In genomic region chr2:101253013-101253712, GRCh38 we compare ENCODE assay signal across 8 cellular contexts. TPM values are rescaled to one million over a fixed set of nuclear protein-coding genes. Genes with fewer than 3 reads are reported as not detected.
DNase-seq lines count a peak whose midpoint lies in the region; ATAC-seq, FAIRE-seq and TF ChIP-seq lines count a peak whose summit lies in the region.

No MANE protein-coding gene starts in this region.

- no peak for TF ChIP-seq CTCF in GM06990 (IDR thresholded peaks at IDR 0.05; ENCODE audit: insufficient read depth, low read length, poor library complexity, severe bottlenecking)
- no peak for TF ChIP-seq CTCF in GM23338 (conservative IDR thresholded peaks at IDR 0.05; ENCODE audit: low read depth in 2 of 2)
- TF ChIP-seq CTCF in Loucy (conservative IDR thresholded peaks at IDR 0.05; ENCODE audit: low read length): no peak
- TF ChIP-seq CTCF in MCF 10A (IDR thresholded peaks at IDR 0.05; ENCODE audit: unreplicated experiment): no peak
- TF ChIP-seq CTCF in keratinocyte (optimal IDR thresholded peaks at IDR 0.05 in 1 of 3, IDR thresholded peaks at IDR 0.05 in 1 of 3, conservative IDR thresholded peaks at IDR 0.05 in 1 of 3; ENCODE audit: extremely low read depth in 1 of 3, insufficient read depth in 2 of 3, low read length in 3 of 3): no peak

- H3K4me3 ChIP-seq in GM06990 (replicated peaks; ENCODE audit: low read depth, low read length) (peak overlapping the region; percentile 87), GM23338 (peak overlapping the region; percentile 99), Loucy (ENCODE audit: low read length, poor library complexity, severe bottlenecking) (peak overlapping the region; percentile 94), keratinocyte (ENCODE audit: control insufficient read depth in 2 of 3, extremely low read depth in 1 of 3, insufficient read depth in 2 of 3, low read depth in 1 of 3, low read length in 3 of 3) (peak overlapping the region; percentile 97 to 99 (median 99))

- intact Hi-C loops in MCF 10A (cut with micrococcal nuclease): loop anchor here (5.0 kb wide), 2 partner anchors 54 to 101 kb away; partner anchors contain the start of genes RNF149 and TBC1D8

- peak overlapping the region; percentile 92 for H3K4me3 Mint-ChIP-seq in GM23338
- H3K4me3 Mint-ChIP-seq in MCF 10A (ENCODE audit: unreplicated experiment): peak overlapping the region; percentile 93

- peaks cover 9% of the 10 kb centered on the region for H3K27me3 Mint-ChIP-seq in GM23338 (ENCODE audit: insufficient read depth, low read depth, poor library complexity)
- no peaks in the 10 kb centered on the region for H3K27me3 Mint-ChIP-seq in MCF 10A (ENCODE audit: insufficient read depth, unreplicated experiment)

- H3K36me3 ChIP-seq in GM06990 (ENCODE audit: control insufficient read depth, insufficient read depth, low read length) (no peaks in the 10 kb centered on the region), GM23338 (ENCODE audit: insufficient read depth) (0 out of 2 replicates have a peak, but pooled peaks cover 7% of the 10 kb centered on the region), Loucy (ENCODE audit: insufficient read depth, low read length) (no peaks in the 10 kb centered on the region), keratinocyte (ENCODE audit: control insufficient read depth in 2 of 2, extremely low read depth in 1 of 2, insufficient read depth in 2 of 2, low read length in 2 of 2) (no peaks in the 10 kb centered on the region)

- peaks cover 7% of the 10 kb centered on the region; the same call in 1 of the 2 replicates for H4K20me1 ChIP-seq in GM23338 (replicated peaks; ENCODE audit: insufficient read depth)
- peaks cover 33% of the 10 kb centered on the region for H4K20me1 ChIP-seq in Loucy (ENCODE audit: insufficient read depth, low read length, poor library complexity, severe bottlenecking)
- H4K20me1 ChIP-seq in keratinocyte (ENCODE audit: control insufficient read depth, extremely low read depth, insufficient read depth, low read length): no peaks in the 10 kb centered on the region

- H3K9me3 ChIP-seq in Loucy (ENCODE audit: insufficient read depth, low read depth, low read length) (no peaks in the 10 kb centered on the region), keratinocyte (ENCODE audit: control insufficient read depth, low read depth, low read length) (no peaks in the 10 kb centered on the region)

- no peak for FAIRE-seq in keratinocyte (lab: Jason Lieb, UNC)

- peaks cover 3% of the 10 kb centered on the region for H3K9me1 ChIP-seq in keratinocyte (ENCODE audit: control insufficient read depth, extremely low read depth, insufficient read depth, low read length)

- BruUV-seq in MCF 10A (replicated peaks; lab: Mats Ljungman, UMichigan): no TSS peak

- peak overlapping the region; percentile 89 for H3K9ac ChIP-seq in Loucy (ENCODE audit: low read depth, low read length, poor library complexity, severe bottlenecking)
- peak overlapping the region; percentile 93 for H3K9ac ChIP-seq in keratinocyte (ENCODE audit: control insufficient read depth, extremely low read depth, insufficient read depth, low read length)

- peak; percentile 57 for ATAC-seq in GM23338

- H3K27ac Mint-ChIP-seq in GM23338 (peak overlapping the region; percentile 80), MCF 10A (ENCODE audit: low read depth, unreplicated experiment) (peak overlapping the region; percentile 84)

- H3K36me3 Mint-ChIP-seq in GM23338 (ENCODE audit: low read depth) (peaks cover 19% of the 10 kb centered on the region), MCF 10A (ENCODE audit: insufficient read depth, unreplicated experiment) (peaks cover 31% of the 10 kb centered on the region)

- no peaks in the 10 kb centered on the region for H3K27me3 ChIP-seq in GM06990 (replicated peaks; ENCODE audit: control insufficient read depth, insufficient read depth, low read length)
- no peaks in the 10 kb centered on the region for H3K27me3 ChIP-seq in GM23338 (ENCODE audit: insufficient read depth)
- H3K27me3 ChIP-seq in Loucy (ENCODE audit: insufficient read depth, low read length, poor library complexity, severe bottlenecking): no peaks in the 10 kb centered on the region
- H3K27me3 ChIP-seq in keratinocyte (ENCODE audit: control insufficient read depth, extremely low read depth, insufficient read depth, low read length): no peaks in the 10 kb centered on the region

- no peaks in the 10 kb centered on the region for H3K9me2 ChIP-seq in GM23338 (ENCODE audit: insufficient read depth)
- H3K9me2 ChIP-seq in Loucy (replicated peaks; ENCODE audit: low read depth, low read length): no peaks in the 10 kb centered on the region

- H2AFZ ChIP-seq in GM23338 (peak overlapping the region; percentile 60; the same call in 1 of the 2 replicates), Loucy (ENCODE audit: low read length) (peak overlapping the region; percentile 79), keratinocyte (ENCODE audit: control insufficient read depth, low read length) (peak overlapping the region; percentile 78)

- H3K4me1 ChIP-seq in GM23338 (ENCODE audit: insufficient read depth) (peaks cover 30% of the 10 kb centered on the region), Loucy (ENCODE audit: insufficient read depth, low read length, poor library complexity, severe bottlenecking) (peaks cover 23% of the 10 kb centered on the region), keratinocyte (ENCODE audit: control insufficient read depth, extremely low read depth, insufficient read depth, low read length) (peaks cover 30% of the 10 kb centered on the region)

- dilution Hi-C loops in keratinocyte (cut with MboI; ENCODE audit: extremely low pct_ligation_motif_present, low sequenced_read_pairs): no loop called here

- H3K9me3 Mint-ChIP-seq in GM23338 (no peaks in the 10 kb centered on the region), MCF 10A (ENCODE audit: unreplicated experiment) (no peaks in the 10 kb centered on the region)

- peak overlapping the region; percentile 92 for H3K27ac ChIP-seq in GM23338 (ENCODE audit: low read depth)
- peak overlapping the region; percentile 84 for H3K27ac ChIP-seq in keratinocyte (ENCODE audit: control insufficient read depth, insufficient read depth, low read length)

- POLR2A ChIA-PET in MCF 10A (lab: Yijun Ruan, JAX): interaction anchor here (0.6 to 3.1 kb wide), 26 partner anchors 10 to 532 kb away, joined by 3 to 23 read pairs (median 5); partner anchors contain the start of genes RNF149, RPL31 and TBC1D8

- H3K4me2 ChIP-seq in GM23338: peak overlapping the region; percentile 100
- peak overlapping the region; percentile 93 for H3K4me2 ChIP-seq in Loucy (ENCODE audit: low read depth, low read length, poor library complexity, severe bottlenecking)
- peak overlapping the region; percentile 99 for H3K4me2 ChIP-seq in keratinocyte (ENCODE audit: control insufficient read depth, extremely low read depth, insufficient read depth, low read depth, low read length)

- no peak for DNase-seq in GM06990 (ENCODE audit: extremely low read depth, insufficient read length)
- DNase-seq in GM23338 (ENCODE audit: low spot score): peak; percentile 74
- DNase-seq in T1000 (lab: John Stamatoyannopoulos, UW): peak; percentile 67
- peak; percentile 55 for DNase-seq in MCF 10A (ENCODE audit: unreplicated experiment)
- DNase-seq in keratinocyte (ENCODE audit: low read depth, low spot score): no peak
- DNase-seq in stimulated activated CD4-positive, alpha-beta T cell treated with anti-CD3 and anti-CD28 coated beads, Interleukin-1b, Interleukin-23, amount 100 ng/mL, for 1 hour (ENCODE audit: low read depth in 2 of 2): peak; percentile 32 to 38
- no peak for DNase-seq in amniotic stem cell (lab: John Stamatoyannopoulos, UW)

- CTCF ChIA-PET in MCF 10A (lab: Yijun Ruan, JAX): interaction anchor here (0.7 to 4.4 kb wide), 8 partner anchors 10 to 447 kb away, joined by 3 to 31 read pairs (median 4); no protein-coding TSS in a partner anchor

- H3K79me2 ChIP-seq in GM23338 (replicated peaks; ENCODE audit: insufficient read depth) (peaks cover 47% of the 10 kb centered on the region), Loucy (ENCODE audit: insufficient read depth, low read length) (peaks cover 48% of the 10 kb centered on the region), keratinocyte (ENCODE audit: control insufficient read depth, insufficient read depth, low read length) (peaks cover 44% of the 10 kb centered on the region)

- H3F3A ChIP-seq in GM23338 (replicated peaks; ENCODE audit: low read depth) (peaks cover 8% of the 10 kb centered on the region; the same call in 1 of the 2 replicates), Loucy (ENCODE audit: low read depth) (0 out of 2 replicates have a peak, but pooled peaks cover 3% of the 10 kb centered on the region)

- H3K4me1 Mint-ChIP-seq in GM23338: peaks cover 50% of the 10 kb centered on the region
- H3K4me1 Mint-ChIP-seq in MCF 10A (ENCODE audit: insufficient read depth, unreplicated experiment): peaks cover 27% of the 10 kb centered on the region

TF ChIP-seq in GM23338, 12 proteins besides CTCF, POLR2A, EP300 and RAD21 (continues in another document):
- no peak for TF ChIP-seq NANOG (IDR thresholded peaks at IDR 0.05; ENCODE audit: borderline replicate concordance)

RNA-seq across cellular contexts. Expression of gene CNOT11, which starts 0.5 kb away (rescaled TPM):
- total RNA-seq in GM23338 (2014; rRNA removed; shearing (Covaris generic)): 59.1 and 74.2 TPM in 2 replicates
- 27.6 and 34.8 TPM in 2 replicates for polyA plus RNA-seq in GM23338 (2016; fragmentation: Nextera tagmentation; extraction: Ambion mirVana)
- total RNA-seq in MCF 10A (2022): 33.4 and 38.5 TPM in 2 replicates
- 46.0 to 83.1 TPM (median 81.1 TPM) in 3 replicates for polyA plus RNA-seq in keratinocyte
- polyA plus RNA-seq in keratinocyte (2011; ENCODE audit: low read depth): 20.8 TPM
- 69.5 and 98.6 TPM in 2 replicates for polyA plus RNA-seq in keratinocyte (2011; cell fraction: cytosol; rRNA removed)
- 90.7 and 95.7 TPM in 2 replicates for polyA plus RNA-seq in keratinocyte (2011; cell fraction: nucleus; rRNA removed)
- polyA plus RNA-seq in keratinocyte (2012; ENCODE audit: low replicate concordance): 25.7 and 29.6 TPM in 2 replicates
- 48.2 to 76.0 TPM (median 73.5 TPM) in 3 replicates for polyA minus RNA-seq in keratinocyte
- polyA minus RNA-seq in keratinocyte (2011; cell fraction: cytosol; rRNA and poly(A)+ RNA removed): 39.1 TPM
- polyA minus RNA-seq in keratinocyte (2011; cell fraction: nucleus; rRNA and poly(A)+ RNA removed): 21.6 and 33.7 TPM in 2 replicates

RNA-seq across cellular contexts. Expression of gene RNF149, which starts 55.3 kb away (rescaled TPM):
- 42.4 and 47.6 TPM in 2 replicates for total RNA-seq in GM23338 (2014; rRNA removed; shearing (Covaris generic))
- polyA plus RNA-seq in GM23338 (2016; fragmentation: Nextera tagmentation; extraction: Ambion mirVana): 37.2 and 38.8 TPM in 2 replicates
- 34.7 and 34.8 TPM in 2 replicates for total RNA-seq in MCF 10A (2022)
- 40.5 to 68.0 TPM (median 47.1 TPM) in 3 replicates for polyA plus RNA-seq in keratinocyte
- polyA plus RNA-seq in keratinocyte (2011; ENCODE audit: low read depth): 33.8 TPM
- 14.7 and 27.4 TPM in 2 replicates for polyA plus RNA-seq in keratinocyte (2011; cell fraction: cytosol; rRNA removed)
- polyA plus RNA-seq in keratinocyte (2011; cell fraction: nucleus; rRNA removed): 87.2 and 116 TPM in 2 replicates
- 44.1 and 71.2 TPM in 2 replicates for polyA plus RNA-seq in keratinocyte (2012; ENCODE audit: low replicate concordance)
- 14.3 to 51.5 TPM (median 30.2 TPM) in 3 replicates for polyA minus RNA-seq in keratinocyte
- 34.9 TPM for polyA minus RNA-seq in keratinocyte (2011; cell fraction: cytosol; rRNA and poly(A)+ RNA removed)
- polyA minus RNA-seq in keratinocyte (2011; cell fraction: nucleus; rRNA and poly(A)+ RNA removed): 64.6 and 83.7 TPM in 2 replicates

Comparison
In these comparisons a context has a peak if more than half of its experiments do, and no peak if none do; other contexts are left out.
1. DNase-seq: peak in GM23338 (single experiment), T1000 (single experiment), MCF 10A (single experiment) and stimulated activated CD4-positive, alpha-beta T cell treated with anti-CD3 and anti-CD28 coated beads, Interleukin-1b, Interleukin-23, amount 100 ng/mL, for 1 hour (2 of 2); none in GM06990 (single experiment), keratinocyte (single experiment) and amniotic stem cell (single experiment).
2. Peak in every context shown above with its lines, with median percentiles within 50 percentile points of each other: H3K4me3 ChIP-seq, H2AFZ ChIP-seq and H3K4me2 ChIP-seq.